19 cellular contexts compared by ENCODE assay signal in genomic region chr1:30617161-30617560, GRCh38.
DNase-seq lines count a peak whose midpoint lies in the region; ATAC-seq and TF ChIP-seq lines count a peak whose summit lies in the region.
"Had no signal": no experiment of that assay in that cellular context is flagged by ENCODE, and none has a peak within 500 bp of the region (broad histone marks: within the 10 kb centered on the region; RNA-seq: fewer than 3 reads in every experiment).

No MANE protein-coding gene starts in this region.

- no peaks in the 10 kb centered on the region for H3K36me3 Mint-ChIP-seq in type B pancreatic cell
- H3K36me3 Mint-ChIP-seq in Caco-2 (ENCODE audit: insufficient read depth, unreplicated experiment): no peaks in the 10 kb centered on the region
- H3K36me3 Mint-ChIP-seq: IgD-negative memory B cell had no signal

- H3K4me1 Mint-ChIP-seq in type B pancreatic cell (ENCODE audit: unreplicated experiment) (peaks cover 8% of the 10 kb centered on the region), Caco-2 (ENCODE audit: low read depth, unreplicated experiment) (no peaks in the 10 kb centered on the region)
- H3K4me1 Mint-ChIP-seq: IgD-negative memory B cell had no signal

- H3K79me2 ChIP-seq in SK-N-SH (ENCODE audit: insufficient read depth): no peaks in the 10 kb centered on the region

- no peak overlapping the region for H2AFZ ChIP-seq in SK-N-SH (ENCODE audit: low read depth)

- H3K27me3 Mint-ChIP-seq in type B pancreatic cell (peaks cover 16% of the 10 kb centered on the region), Caco-2 (ENCODE audit: insufficient read depth, unreplicated experiment) (peaks cover 8% of the 10 kb centered on the region)

- CTCF ChIA-PET in SK-N-SH (lab: Yijun Ruan, JAX): no interaction called here
- CTCF ChIA-PET in Caco-2 (lab: Charles Lee): no interaction called here

- H3K27ac ChIP-seq in SK-N-SH (ENCODE audit: low read depth in 2 of 2, low read length in 1 of 2): no peak overlapping the region
- peak overlapping the region; percentile 79 for H3K27ac ChIP-seq in RWPE2 (ENCODE audit: poor library complexity, severe bottlenecking)
- peak overlapping the region; percentile 81 for H3K27ac ChIP-seq in epithelial cell of prostate
- H3K27ac ChIP-seq: 22Rv1, C4-2B had no signal

- no peak for DNase-seq in SK-N-SH
- no peak for DNase-seq in RWPE2 (ENCODE audit: low spot score)
- no peak for DNase-seq in epithelial cell of prostate (ENCODE audit: low read depth, low spot score)
- peak; percentile 40 for DNase-seq in type B pancreatic cell (ENCODE audit: extremely low spot score, unreplicated experiment)
- no peak for DNase-seq in T-helper 9 cell
- DNase-seq in globus pallidus (ENCODE audit: low spot score): no peak
- DNase-seq in Caco-2: no peak
- DNase-seq: AML-193, DMS79, H7, Kasumi-1, NCI-H1092 treated with DMSO at 0.1 percent for 48 hours, NCI-H2081, Right ventricle myocardium superior had no signal

- no peak overlapping the region for H3K4me2 ChIP-seq in SK-N-SH

- no TSS peak for BruUV-seq in Caco-2 (replicated peaks; lab: Mats Ljungman, UMichigan)

- no peak for TF ChIP-seq EP300 in SK-N-SH (IDR thresholded peaks at IDR 0.05; ENCODE audit: borderline replicate concordance in 1 of 2, low read depth in 1 of 2, low read length in 1 of 2)

- no peaks in the 10 kb centered on the region for H3K27me3 ChIP-seq in SK-N-SH (ENCODE audit: insufficient read depth)
- H3K27me3 ChIP-seq in RWPE2 (ENCODE audit: insufficient read depth, poor library complexity, severe bottlenecking): no peaks in the 10 kb centered on the region
- no peaks in the 10 kb centered on the region for H3K27me3 ChIP-seq in Caco-2 (replicated peaks; ENCODE audit: control insufficient read depth, insufficient read depth, low read length)

- no peak overlapping the region for H3K9ac ChIP-seq in SK-N-SH

- POLR2A ChIA-PET in SK-N-SH (lab: Yijun Ruan, JAX): no interaction called here
- POLR2A ChIA-PET in Caco-2 (lab: Charles Lee): no interaction called here

- no peaks in the 10 kb centered on the region for H3K9me2 ChIP-seq in SK-N-SH

- H3K9me3 ChIP-seq in SK-N-SH (no peaks in the 10 kb centered on the region), RWPE2 (ENCODE audit: severe bottlenecking) (no peaks in the 10 kb centered on the region), Caco-2 (no peaks in the 10 kb centered on the region)

- H3K36me3 ChIP-seq in SK-N-SH (replicated peaks in 1 of 2; ENCODE audit: control insufficient read depth in 1 of 2, insufficient read depth in 2 of 2, low read length in 1 of 2): no peaks in the 10 kb centered on the region
- no peaks in the 10 kb centered on the region for H3K36me3 ChIP-seq in RWPE2 (ENCODE audit: low read depth)
- no peaks in the 10 kb centered on the region for H3K36me3 ChIP-seq in Caco-2 (ENCODE audit: control insufficient read depth, insufficient read depth, low read length)

- no peaks in the 10 kb centered on the region for H4K20me1 ChIP-seq in SK-N-SH (ENCODE audit: insufficient read depth)

- WGBS in SK-N-SH (ENCODE audit: low lambda C conversion rate): 47% methylated on average over 9 of the region's 9 CpGs

- no peak for TF ChIP-seq RAD21 in SK-N-SH (IDR thresholded peaks at IDR 0.05; ENCODE audit: low read length)

- H3K4me3 ChIP-seq in SK-N-SH (ENCODE audit: low read depth in 2 of 2, low read length in 1 of 2): no peak overlapping the region
- H3K4me3 ChIP-seq in RWPE2 (ENCODE audit: severe bottlenecking): no peak overlapping the region
- H3K4me3 ChIP-seq in Caco-2 (ENCODE audit: low read depth, low read length): no peak overlapping the region

- ATAC-seq in SK-N-SH treated with all-trans-retinoic acid at 6 μM for 48 hours (no peak), RWPE2 (ENCODE audit: low read depth) (no peak)
- ATAC-seq: Panc1 had no signal

- H3K4me3 Mint-ChIP-seq in type B pancreatic cell: no peak overlapping the region
- no peak overlapping the region for H3K4me3 Mint-ChIP-seq in Caco-2 (ENCODE audit: unreplicated experiment)
- H3K4me3 Mint-ChIP-seq: IgD-negative memory B cell had no signal

- H3F3A ChIP-seq in SK-N-SH (replicated peaks; ENCODE audit: insufficient read depth): no peaks in the 10 kb centered on the region

- TF ChIP-seq CTCF in SK-N-SH (IDR thresholded peaks at IDR 0.05) (no peak), RWPE2 (IDR thresholded peaks at IDR 0.05; ENCODE audit: poor library complexity, severe bottlenecking) (no peak), type B pancreatic cell (conservative IDR thresholded peaks at IDR 0.05) (no peak), Caco-2 (IDR thresholded peaks at IDR 0.05; ENCODE audit: insufficient read depth in 1 of 2, low read depth in 1 of 2, low read length in 1 of 2, severe bottlenecking in 1 of 2, unreplicated experiment in 1 of 2) (no peak)

- H3K9me3 Mint-ChIP-seq in type B pancreatic cell (no peaks in the 10 kb centered on the region), Caco-2 (ENCODE audit: unreplicated experiment) (no peaks in the 10 kb centered on the region)

- intact Hi-C loops in Caco-2 (cut with micrococcal nuclease; ENCODE audit: unreplicated experiment): no loop called here

- H3K27ac Mint-ChIP-seq in type B pancreatic cell: peak overlapping the region; percentile 38
- no peak overlapping the region for H3K27ac Mint-ChIP-seq in Caco-2 (ENCODE audit: unreplicated experiment)

- H3K4me1 ChIP-seq in SK-N-SH (ENCODE audit: control insufficient read depth in 1 of 2, insufficient read depth in 2 of 2, low read depth in 1 of 2, low read length in 1 of 2) (no peaks in the 10 kb centered on the region; a peak in 1 of 4 replicates), RWPE2 (ENCODE audit: insufficient read depth, poor library complexity, severe bottlenecking) (peaks cover 33% of the 10 kb centered on the region), Caco-2 (no peaks in the 10 kb centered on the region)

TF ChIP-seq in SK-N-SH treated with all-trans-retinoic acid at 6 μM for 48 hours, 23 proteins besides CTCF, POLR2A, EP300 and RAD21:
- TF ChIP-seq CSRNP3 (CRISPR knock-in tag; IDR thresholded peaks at IDR 0.05) (no peak), ZNF565 (CRISPR knock-in tag; conservative IDR thresholded peaks at IDR 0.05; ENCODE audit: low read depth) (no peak), ZNF70 (CRISPR knock-in tag; IDR thresholded peaks at IDR 0.05) (peak; percentile 46; the same call in 1 of the 2 replicates), ZFP3 (CRISPR knock-in tag; IDR thresholded peaks at IDR 0.05) (no peak)

TF ChIP-seq in SK-N-SH, 30 proteins besides CTCF, POLR2A, EP300 and RAD21:
- TF ChIP-seq GABPA (IDR thresholded peaks at IDR 0.05; ENCODE audit: low read depth) (no peak), TEAD4 (IDR thresholded peaks at IDR 0.05; ENCODE audit: borderline replicate concordance, insufficient read depth) (no peak), USF2 (IDR thresholded peaks at IDR 0.05; ENCODE audit: borderline replicate concordance, low read depth, low read length) (no peak)

Comparison
In these comparisons a context has a peak if more than half of its experiments do, and no peak if none do; other contexts are left out.
1. H3K27ac ChIP-seq: peak in RWPE2 (single experiment) and epithelial cell of prostate (single experiment); none in SK-N-SH (0 of 2).